In genomic region chr1:160127381-160127780, GRCh38 we compare ENCODE assay signal across 20 cellular contexts. TPM values are rescaled to one million over a fixed set of nuclear protein-coding genes. Genes with fewer than 3 reads are reported as not detected.
"Had no signal": no experiment of that assay in that cellular context is flagged by ENCODE, and none has a peak within 500 bp of the region (broad histone marks: within the 10 kb centered on the region; RNA-seq: fewer than 3 reads in every experiment).

No MANE protein-coding gene starts in this region.

- FAIRE-seq: islet of Langerhans, small intestine had no signal

- H3K4me1 Mint-ChIP-seq: activated naive CD8-positive, alpha-beta T cell treated with anti-CD3 and anti-CD28 coated beads, Interleukin-2, amount 50 U/mL, for 24 hours; stimulated activated effector memory CD8-positive, alpha-beta T cell treated with anti-CD3 and anti-CD28 coated beads, Interleukin-12 subunit alpha, Interleukin-12 subunit beta, amount 100 ng/mL, for 72 hours had no signal

- H3K9me3 Mint-ChIP-seq: activated CD8-positive, alpha-beta T cell treated with anti-CD3 and anti-CD28 coated beads for 36 hours; activated naive CD8-positive, alpha-beta T cell treated with anti-CD3 and anti-CD28 coated beads, Interleukin-2, amount 50 U/mL, for 24 hours; activated T-helper 1 cell treated with anti-CD3 and anti-CD28 coated beads, Interleukin-12 subunit alpha, Interleukin-12 subunit beta, Interleukin-2, Interleukin-4 antibody, amounts not matched to agents 30 ng/mL and 10 ng/mL and 1 ng/mL, durations not matched to agents 14 hours and 24 hours and 36 hours; effector memory CD8-positive, alpha-beta T cell; neural crest cell; stimulated activated effector memory CD8-positive, alpha-beta T cell treated with anti-CD3 and anti-CD28 coated beads, Interleukin-12 subunit alpha, Interleukin-12 subunit beta, amount 100 ng/mL, for 72 hours; T-helper 1 cell treated with Interleukin-12 subunit alpha and Interleukin-12 subunit beta and Interleukin-4 antibody, amounts not matched to agents 30 μg/mL and 1 μg/mL, for 36 hours had no signal

- H3K9me3 ChIP-seq: ovary, upper lobe of left lung had no signal

- H3K36me3 Mint-ChIP-seq: stimulated activated effector memory CD8-positive, alpha-beta T cell treated with anti-CD3 and anti-CD28 coated beads, Interleukin-12 subunit alpha, Interleukin-12 subunit beta, amount 100 ng/mL, for 72 hours had no signal

- DNase-seq: activated CD4-positive, alpha-beta T cell treated with anti-CD3 and anti-CD28 coated beads for 4 hours; activated CD8-positive, alpha-beta memory T cell treated with anti-CD3 and anti-CD28 coated beads, Interleukin-2, amount 50 U/mL, for 4 hours; activated CD8-positive, alpha-beta T cell treated with anti-CD3 and anti-CD28 coated beads for 36 hours; activated naive CD4-positive, alpha-beta T cell; activated naive CD8-positive, alpha-beta T cell treated with anti-CD3 and anti-CD28 coated beads, Interleukin-2, amount 50 U/mL, for 24 hours; central memory CD4-positive, alpha-beta T cell; effector memory CD8-positive, alpha-beta T cell; ovary; upper lobe of left lung had no signal

- H3K27ac ChIP-seq: epithelial cell of prostate, ovary, upper lobe of left lung had no signal

- H3K36me3 ChIP-seq: ovary, upper lobe of left lung had no signal

- H3K4me3 Mint-ChIP-seq: activated CD8-positive, alpha-beta T cell treated with anti-CD3 and anti-CD28 coated beads for 36 hours; activated naive CD8-positive, alpha-beta T cell treated with anti-CD3 and anti-CD28 coated beads, Interleukin-2, amount 50 U/mL, for 24 hours; activated T-helper 1 cell treated with anti-CD3 and anti-CD28 coated beads, Interleukin-12 subunit alpha, Interleukin-12 subunit beta, Interleukin-2, Interleukin-4 antibody, amounts not matched to agents 30 ng/mL and 10 ng/mL and 1 ng/mL, durations not matched to agents 14 hours and 24 hours and 36 hours; effector memory CD8-positive, alpha-beta T cell; neural crest cell; stimulated activated effector memory CD8-positive, alpha-beta T cell treated with anti-CD3 and anti-CD28 coated beads, Interleukin-12 subunit alpha, Interleukin-12 subunit beta, amount 100 ng/mL, for 72 hours; T-helper 1 cell treated with Interleukin-12 subunit alpha and Interleukin-12 subunit beta and Interleukin-4 antibody, amounts not matched to agents 30 μg/mL and 1 μg/mL, for 36 hours had no signal

- H3K27ac Mint-ChIP-seq: activated CD8-positive, alpha-beta T cell treated with anti-CD3 and anti-CD28 coated beads for 36 hours; activated naive CD8-positive, alpha-beta T cell treated with anti-CD3 and anti-CD28 coated beads, Interleukin-2, amount 50 U/mL, for 24 hours; activated T-helper 1 cell treated with anti-CD3 and anti-CD28 coated beads, Interleukin-12 subunit alpha, Interleukin-12 subunit beta, Interleukin-2, Interleukin-4 antibody, amounts not matched to agents 30 ng/mL and 10 ng/mL and 1 ng/mL, durations not matched to agents 14 hours and 24 hours and 36 hours; effector memory CD8-positive, alpha-beta T cell; stimulated activated effector memory CD8-positive, alpha-beta T cell treated with anti-CD3 and anti-CD28 coated beads, Interleukin-12 subunit alpha, Interleukin-12 subunit beta, amount 100 ng/mL, for 72 hours; T-helper 1 cell treated with Interleukin-12 subunit alpha and Interleukin-12 subunit beta and Interleukin-4 antibody, amounts not matched to agents 30 μg/mL and 1 μg/mL, for 36 hours had no signal

- H3K27me3 ChIP-seq: ovary, upper lobe of left lung had no signal

- H3K4me3 ChIP-seq: ovary, upper lobe of left lung had no signal

- ATAC-seq: activated CD8-positive, alpha-beta T cell treated with anti-CD3 and anti-CD28 coated beads for 36 hours; effector memory CD8-positive, alpha-beta T cell; stimulated activated effector memory CD8-positive, alpha-beta T cell treated with anti-CD3 and anti-CD28 coated beads, Interleukin-12 subunit alpha, Interleukin-12 subunit beta, amount 100 ng/mL, for 72 hours had no signal

RNA-seq across cellular contexts. Expression of gene ATP1A2, which starts 11.8 kb away (rescaled TPM):
- total RNA-seq: activated CD8-positive, alpha-beta T cell treated with anti-CD3 and anti-CD28 coated beads for 36 hours; activated T-helper 1 cell treated with anti-CD3 and anti-CD28 coated beads, Interleukin-12 subunit alpha, Interleukin-12 subunit beta, Interleukin-2, Interleukin-4 antibody, amounts not matched to agents 30 ng/mL and 10 ng/mL and 1 ng/mL, durations not matched to agents 14 hours and 24 hours and 36 hours; glomerular endothelial cell had no signal

RNA-seq across cellular contexts. Expression of gene ATP1A4, which starts 24.0 kb away (rescaled TPM):
- total RNA-seq: activated CD8-positive, alpha-beta T cell treated with anti-CD3 and anti-CD28 coated beads for 36 hours; activated T-helper 1 cell treated with anti-CD3 and anti-CD28 coated beads, Interleukin-12 subunit alpha, Interleukin-12 subunit beta, Interleukin-2, Interleukin-4 antibody, amounts not matched to agents 30 ng/mL and 10 ng/mL and 1 ng/mL, durations not matched to agents 14 hours and 24 hours and 36 hours; glomerular endothelial cell; liver had no signal
- polyA plus RNA-seq: liver had no signal

RNA-seq across cellular contexts. Expression of gene KCNJ9, which starts 46.0 kb away (rescaled TPM):
- total RNA-seq: activated CD8-positive, alpha-beta T cell treated with anti-CD3 and anti-CD28 coated beads for 36 hours; activated T-helper 1 cell treated with anti-CD3 and anti-CD28 coated beads, Interleukin-12 subunit alpha, Interleukin-12 subunit beta, Interleukin-2, Interleukin-4 antibody, amounts not matched to agents 30 ng/mL and 10 ng/mL and 1 ng/mL, durations not matched to agents 14 hours and 24 hours and 36 hours; glomerular endothelial cell; liver; mesenteric fat pad; ovary; subcutaneous adipose tissue; upper lobe of left lung had no signal
- polyA plus RNA-seq: liver had no signal

RNA-seq across cellular contexts. Expression of gene KCNJ10, which starts 57.4 kb away (rescaled TPM):
- total RNA-seq: activated T-helper 1 cell treated with anti-CD3 and anti-CD28 coated beads, Interleukin-12 subunit alpha, Interleukin-12 subunit beta, Interleukin-2, Interleukin-4 antibody, amounts not matched to agents 30 ng/mL and 10 ng/mL and 1 ng/mL, durations not matched to agents 14 hours and 24 hours and 36 hours; glomerular endothelial cell; subcutaneous adipose tissue had no signal
